14 cellular contexts compared by ENCODE assay signal in genomic region chr15:80944818-80945217, GRCh38. TPM values are rescaled to one million over a fixed set of nuclear protein-coding genes. Genes with fewer than 3 reads are reported as not detected.
A peak's percentile ranks its signal among the peaks of the same experiment; 100 is the strongest.
DNase-seq lines count a peak whose midpoint lies in the region; ATAC-seq and TF ChIP-seq lines count a peak whose summit lies in the region.
"Had no signal": no experiment of that assay in that cellular context is flagged by ENCODE, and none has a peak within 500 bp of the region (broad histone marks: within the 10 kb centered on the region; RNA-seq: fewer than 3 reads in every experiment).

No MANE protein-coding gene starts in this region.

- H3K36me3 Mint-ChIP-seq in activated CD8-positive, alpha-beta memory T cell treated with anti-CD3 and anti-CD28 coated beads, Interleukin-2, amount 10 ng/mL, durations not matched to agents 7 days and 5 days, result peaks cover 18% of the 10 kb centered on the region

- H3K4me3 ChIP-seq in osteoblast (ENCODE audit: insufficient read depth, low read length), result no peak overlapping the region
- H3K4me3 ChIP-seq: GM23248 had no signal

- no peaks in the 10 kb centered on the region for H3K27me3 ChIP-seq in osteoblast (ENCODE audit: insufficient read depth, low read length)

- H3K9me3 Mint-ChIP-seq in activated CD8-positive, alpha-beta memory T cell treated with anti-CD3 and anti-CD28 coated beads, Interleukin-2, amount 10 ng/mL, durations not matched to agents 7 days and 5 days (ENCODE audit: low read depth), result no peaks in the 10 kb centered on the region
- H3K9me3 Mint-ChIP-seq: CD4-positive, CD25-positive, alpha-beta regulatory T cell had no signal

- H3K27ac Mint-ChIP-seq in activated CD8-positive, alpha-beta memory T cell treated with anti-CD3 and anti-CD28 coated beads, Interleukin-2, amount 10 ng/mL, durations not matched to agents 7 days and 5 days, result no peak overlapping the region
- H3K27ac Mint-ChIP-seq: CD4-positive, CD25-positive, alpha-beta regulatory T cell had no signal

- no peak for TF ChIP-seq CTCF in osteoblast (IDR thresholded peaks at IDR 0.05; ENCODE audit: extremely low read depth, low read depth, low read length)

- no peaks in the 10 kb centered on the region for H3K27me3 Mint-ChIP-seq in activated CD8-positive, alpha-beta memory T cell treated with anti-CD3 and anti-CD28 coated beads, Interleukin-2, amount 10 ng/mL, durations not matched to agents 7 days and 5 days
- H3K27me3 Mint-ChIP-seq: CD4-positive, CD25-positive, alpha-beta regulatory T cell had no signal

- H3K4me1 Mint-ChIP-seq in activated CD8-positive, alpha-beta memory T cell treated with anti-CD3 and anti-CD28 coated beads, Interleukin-2, amount 10 ng/mL, durations not matched to agents 7 days and 5 days, result no peaks in the 10 kb centered on the region

- no peak for ATAC-seq in activated CD8-positive, alpha-beta memory T cell treated with anti-CD3 and anti-CD28 coated beads, Interleukin-2, amount 10 ng/mL, durations not matched to agents 7 days and 5 days
- no peak for ATAC-seq in left lobe of liver
- no peak for ATAC-seq in stimulated activated naive CD8-positive, alpha-beta T cell treated with anti-CD3 and anti-CD28 coated beads, Interleukin-15, Interleukin-2, amounts not matched to agents 100 U/mL and 50 U/mL, for 24 hours
- ATAC-seq: HCT116 had no signal

- H3K4me1 ChIP-seq in osteoblast (ENCODE audit: insufficient read depth, low read length), result peaks cover 5% of the 10 kb centered on the region

- no peak overlapping the region for H3K4me2 ChIP-seq in osteoblast (ENCODE audit: insufficient read depth, low read length)

- H3K79me2 ChIP-seq in osteoblast (ENCODE audit: insufficient read depth, low read length), result no peaks in the 10 kb centered on the region

- peaks cover 98% of the 10 kb centered on the region for H3K36me3 ChIP-seq in osteoblast (ENCODE audit: insufficient read depth, low read length)

- peak; percentile 24 for DNase-seq in activated CD8-positive, alpha-beta memory T cell treated with anti-CD3 and anti-CD28 coated beads for 24 hours
- no peak for DNase-seq in activated CD8-positive, alpha-beta memory T cell treated with anti-CD3 and anti-CD28 coated beads, Interleukin-2, amount 10 ng/mL, durations not matched to agents 7 days and 5 days
- DNase-seq in left lobe of liver (ENCODE audit: low spot score) (peak; percentile 35), osteoblast (ENCODE audit: insufficient read length, low spot score, missing footprints) (no peak), activated gamma-delta T cell treated with Interleukin-2 at 50 U/mL for 16 hours (no peak)
- no peak for DNase-seq in stimulated activated naive CD8-positive, alpha-beta T cell treated with anti-CD3 and anti-CD28 coated beads, Interleukin-15, Interleukin-2, amounts not matched to agents 100 U/mL and 50 U/mL, for 24 hours
- DNase-seq in stimulated activated CD4-positive, alpha-beta T cell treated with anti-CD3 and anti-CD28 coated beads, Interleukin-15, amount 100 ng/mL, for 24 hours, result no peak
- DNase-seq: CD4-positive, CD25-positive, alpha-beta regulatory T cell; DMS53; GF-D8; GM23248 had no signal

- H3K27ac ChIP-seq in osteoblast (ENCODE audit: low read depth, low read length), result peak overlapping the region; percentile 0
- H3K27ac ChIP-seq: 22Rv1, GM23248, HL-60 had no signal

- CTCF ChIA-PET in activated CD8-positive, alpha-beta memory T cell treated with anti-CD3 and anti-CD28 coated beads, Interleukin-2, amount 10 ng/mL, durations not matched to agents 7 days and 5 days (lab: Charles Lee), result interaction anchor here (0.9 to 1.2 kb wide), 2 partner anchors 10 to 12 kb away, joined by 3 to 4 read pairs; no protein-coding TSS in a partner anchor

- H3K4me3 Mint-ChIP-seq in activated CD8-positive, alpha-beta memory T cell treated with anti-CD3 and anti-CD28 coated beads, Interleukin-2, amount 10 ng/mL, durations not matched to agents 7 days and 5 days, result no peak overlapping the region
- H3K4me3 Mint-ChIP-seq: CD4-positive, CD25-positive, alpha-beta regulatory T cell had no signal

- peaks cover 23% of the 10 kb centered on the region for H4K20me1 ChIP-seq in osteoblast (ENCODE audit: insufficient read depth, low read length)

- H2AFZ ChIP-seq in osteoblast (ENCODE audit: low read length), result no peak overlapping the region
- H2AFZ ChIP-seq: GM23248 had no signal

- H3K9me3 ChIP-seq in osteoblast (ENCODE audit: low read depth, low read length), result no peaks in the 10 kb centered on the region

RNA-seq across cellular contexts. Expression of gene MESD, which starts 44.8 kb away (rescaled TPM):
- total RNA-seq in activated CD8-positive, alpha-beta memory T cell treated with anti-CD3 and anti-CD28 coated beads, Interleukin-2, amount 10 ng/mL, durations not matched to agents 7 days and 5 days, result 10 to 100 TPM; 27.6 to 27.8 TPM
- total RNA-seq in left lobe of liver (16.6 TPM), osteoblast (16.6 and 18.6 TPM in 2 replicates)

RNA-seq across cellular contexts. Expression of gene TLNRD1, which starts 55.9 kb away (rescaled TPM):
- 10 to 100 TPM; 31.2 to 32.3 TPM for total RNA-seq in activated CD8-positive, alpha-beta memory T cell treated with anti-CD3 and anti-CD28 coated beads, Interleukin-2, amount 10 ng/mL, durations not matched to agents 7 days and 5 days
- total RNA-seq in left lobe of liver, result 4.2 TPM
- 7.1 and 7.6 TPM in 2 replicates for total RNA-seq in osteoblast

Comparison
In these comparisons a context has a peak if more than half of its experiments do, and no peak if none do; other contexts are left out.
1. DNase-seq: peak in activated CD8-positive, alpha-beta memory T cell treated with anti-CD3 and anti-CD28 coated beads for 24 hours (single experiment) and left lobe of liver (single experiment); none in activated CD8-positive, alpha-beta memory T cell treated with anti-CD3 and anti-CD28 coated beads, Interleukin-2, amount 10 ng/mL, durations not matched to agents 7 days and 5 days (single experiment), osteoblast (single experiment), activated gamma-delta T cell treated with Interleukin-2 at 50 U/mL for 16 hours (single experiment), stimulated activated naive CD8-positive, alpha-beta T cell treated with anti-CD3 and anti-CD28 coated beads, Interleukin-15, Interleukin-2, amounts not matched to agents 100 U/mL and 50 U/mL, for 24 hours (single experiment) and stimulated activated CD4-positive, alpha-beta T cell treated with anti-CD3 and anti-CD28 coated beads, Interleukin-15, amount 100 ng/mL, for 24 hours (single experiment).